8 cellular contexts compared by ENCODE assay signal in the genomic region with DNA sequence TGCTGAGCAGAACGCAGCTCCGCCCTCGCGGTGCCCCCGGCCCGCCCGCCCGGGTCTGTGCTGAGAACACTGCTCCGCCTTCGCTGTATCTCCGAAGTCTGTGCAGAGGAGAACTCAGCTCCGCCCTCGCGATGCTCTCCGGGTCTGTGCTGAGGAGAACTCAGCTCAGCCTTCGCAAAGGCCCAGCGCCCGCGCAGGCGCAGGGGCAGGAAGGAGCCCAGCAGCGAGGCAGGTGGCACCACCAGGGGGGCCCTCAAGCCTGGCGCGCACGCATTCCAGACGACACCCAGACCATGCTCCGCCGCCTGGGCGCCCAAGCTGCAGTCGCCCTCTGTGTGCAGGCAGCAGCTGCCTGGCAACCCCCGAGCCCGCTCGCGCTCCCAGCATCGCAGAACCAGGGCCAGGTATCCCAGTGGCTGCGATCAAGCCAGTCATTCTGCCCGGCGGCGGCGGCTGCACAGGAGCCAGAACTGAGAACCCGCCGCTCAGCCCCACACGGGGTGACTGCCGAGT.
DNase-seq lines count a peak whose midpoint lies in the region; ATAC-seq, FAIRE-seq and TF ChIP-seq lines count a peak whose summit lies in the region.
"Not testable (repeated sequence)": the region's sequence is repeated elsewhere in the genome, so short reads cannot be mapped to it uniquely, and the experiment has no call there.

No MANE protein-coding gene starts in this region.

- not testable (repeated sequence) for H3K4ac ChIP-seq in mesenchymal stem cell (ENCODE audit: low read depth in 1 of 2, low read length in 2 of 2)

- peak overlapping the region; percentile 79 for H3K4me2 ChIP-seq in A549
- H3K4me2 ChIP-seq in GM23338, result peak overlapping the region; percentile 77
- H3K4me2 ChIP-seq in mesenchymal stem cell (ENCODE audit: low read length, poor library complexity, severe bottlenecking), result peak overlapping the region; percentile 88

- peak overlapping the region; percentile 66 for H3K4me3 Mint-ChIP-seq in GM23338

- H2BK120ac ChIP-seq in mesenchymal stem cell (ENCODE audit: low read depth, low read length), result not testable (repeated sequence)

- ATAC-seq in A549 (peak; percentile 100), GM23338 (peak; percentile 96)
- ATAC-seq in gastrocnemius medialis, result not testable (repeated sequence)

- H3K79me2 ChIP-seq in GM23338 (replicated peaks; ENCODE audit: insufficient read depth), result not testable (repeated sequence)

- not testable (repeated sequence) for H3K14ac ChIP-seq in mesenchymal stem cell (ENCODE audit: low read length in 2 of 2)

- not testable (repeated sequence) for H3K9me3 ChIP-seq in A549; cardiac muscle cell (ENCODE audit: low read depth); mesenchymal stem cell (ENCODE audit: control insufficient read depth, low read length); gastrocnemius medialis

- H4K20me1 ChIP-seq in GM23338 (replicated peaks; ENCODE audit: insufficient read depth), result not testable (repeated sequence)

- not testable (repeated sequence) for H3K9ac ChIP-seq in mesenchymal stem cell (ENCODE audit: low read length)

- not testable (repeated sequence) for H3K27me3 Mint-ChIP-seq in GM23338 (ENCODE audit: insufficient read depth, low read depth, poor library complexity)

- not testable (repeated sequence) for H3K4me1 ChIP-seq in A549; GM23338 (ENCODE audit: insufficient read depth); cardiac muscle cell (ENCODE audit: low read depth); mesenchymal stem cell (ENCODE audit: control insufficient read depth, insufficient read depth, low read depth, low read length); gastrocnemius medialis

- not testable (repeated sequence) for H3K23ac ChIP-seq in mesenchymal stem cell (ENCODE audit: low read length in 2 of 2)

- not testable (repeated sequence) for H4K91ac ChIP-seq in mesenchymal stem cell (ENCODE audit: low read length)

- not testable (repeated sequence) for H3K36me3 Mint-ChIP-seq in GM23338 (ENCODE audit: low read depth)

- H2BK15ac ChIP-seq in mesenchymal stem cell (ENCODE audit: low read depth, poor library complexity, severe bottlenecking), result not testable (repeated sequence)

- TF ChIP-seq EP300 in A549 (IDR thresholded peaks at IDR 0.05), result not testable (repeated sequence)

- TF ChIP-seq CTCF in A549 (IDR thresholded peaks at IDR 0.05); GM23338 (conservative IDR thresholded peaks at IDR 0.05; ENCODE audit: low read depth in 2 of 2); cardiac muscle cell (IDR thresholded peaks at IDR 0.05; ENCODE audit: low read depth, low read length); gastrocnemius medialis (IDR thresholded peaks at IDR 0.05 in 4 of 5, conservative IDR thresholded peaks at IDR 0.05 in 1 of 5): not testable (repeated sequence)

- H3F3A ChIP-seq in GM23338 (replicated peaks; ENCODE audit: low read depth), result not testable (repeated sequence)

- DNase-seq in A549 (ENCODE audit: low read depth in 1 of 2, low spot score in 1 of 2) (peak; percentile 15 to 85), GM23338 (ENCODE audit: low spot score) (peak; percentile 62), NCI-H2081 treated with DMSO at 0.1 percent for 48 hours (lab: John Stamatoyannopoulos, UW) (peak; percentile 0), SK-MEL-5 (ENCODE audit: low read depth, low spot score) (peak; percentile 30), caudate nucleus (lab: John Stamatoyannopoulos, UW) (peak in 57 of 61 donors; percentile 10 to 88 (median 70)), cardiac muscle cell (ENCODE audit: low read depth in 1 of 2, low spot score in 1 of 2) (peak; percentile 18 to 72), mesenchymal stem cell (peak; percentile 58), gastrocnemius medialis (peak in 1 of 2 donors; percentile 27)

- peaks cover 37% of the 10 kb centered on the region for H3K27me3 ChIP-seq in GM23338 (ENCODE audit: insufficient read depth)
- H3K27me3 ChIP-seq in cardiac muscle cell; mesenchymal stem cell (ENCODE audit: control insufficient read depth in 1 of 2, insufficient read depth in 1 of 2, low read length in 2 of 2); gastrocnemius medialis: not testable (repeated sequence)

- H3K4me3 ChIP-seq in A549 (peak overlapping the region; percentile 62), GM23338 (peak overlapping the region; percentile 53), cardiac muscle cell (peak overlapping the region; percentile 18), mesenchymal stem cell (ENCODE audit: insufficient read depth in 1 of 2, low read depth in 1 of 2, low read length in 2 of 2) (peak overlapping the region; percentile 44 to 70), gastrocnemius medialis (peak overlapping the region; percentile 52 to 60 (median 56))

- H2BK12ac ChIP-seq in mesenchymal stem cell (ENCODE audit: low read length in 2 of 2), result not testable (repeated sequence)

- POLR2A ChIA-PET in A549 (lab: Yijun Ruan, JAX), result interaction anchor here (0.8 to 1.2 kb wide), 2 partner anchors 64 to 195 kb away, joined by 3 to 15 read pairs; a partner anchor contains a TSS

- not testable (repeated sequence) for H3K27ac Mint-ChIP-seq in GM23338

- not testable (repeated sequence) for H2AK5ac ChIP-seq in mesenchymal stem cell (ENCODE audit: low read length, severe bottlenecking)

- H3K4me1 Mint-ChIP-seq in GM23338, result not testable (repeated sequence)

- intact Hi-C loops in gastrocnemius medialis (cut with DNase I; ENCODE audit: low total_unique reads), result not testable (repeated sequence)

- not testable (repeated sequence) for TF ChIP-seq RAD21 in A549 (conservative IDR thresholded peaks at IDR 0.05 in 1 of 2, IDR thresholded peaks at IDR 0.05 in 1 of 2)

- not testable (repeated sequence) for H4K8ac ChIP-seq in mesenchymal stem cell (ENCODE audit: low read length)

- TF ChIP-seq POLR2A in A549 (IDR thresholded peaks at IDR 0.05; ENCODE audit: low read length), result peak; percentile 27; the same call in 1 of the 2 replicates
- not testable (repeated sequence) for TF ChIP-seq POLR2A in gastrocnemius medialis (IDR thresholded peaks at IDR 0.05)

- H3K27ac ChIP-seq in A549, result peak overlapping the region; percentile 91 to 93
- not testable (repeated sequence) for H3K27ac ChIP-seq in GM23338 (ENCODE audit: low read depth); cardiac muscle cell; mesenchymal stem cell (ENCODE audit: low read length, poor library complexity, severe bottlenecking); gastrocnemius medialis
- peak overlapping the region; percentile 44 for H3K27ac ChIP-seq in caudate nucleus (ENCODE audit: low read depth, low read length)

- in situ Hi-C loops in SK-MEL-5 (cut with HindIII; ENCODE audit: low pct_unique_long_range_greater_than_20kb, low sequenced_read_pairs); gastrocnemius medialis (cut with MboI; ENCODE audit: low sequenced_read_pairs in 4 of 4): not testable (repeated sequence)

- not testable (repeated sequence) for H3K9me3 Mint-ChIP-seq in GM23338

- 0% methylated on average over 11 of the region's 43 CpGs for WGBS in A549 (ENCODE audit: missing lambda C conversion rate)
- 0% methylated on average over 22 of the region's 43 CpGs for WGBS in mesenchymal stem cell

- H2BK5ac ChIP-seq in mesenchymal stem cell (ENCODE audit: low read depth, low read length, poor library complexity, severe bottlenecking), result not testable (repeated sequence)

- not testable (repeated sequence) for H3K36me3 ChIP-seq in GM23338 (ENCODE audit: insufficient read depth); cardiac muscle cell; mesenchymal stem cell (ENCODE audit: control insufficient read depth in 1 of 2, insufficient read depth in 2 of 2, low read depth in 1 of 2, low read length in 2 of 2); gastrocnemius medialis

- H3K79me1 ChIP-seq in mesenchymal stem cell (replicated peaks; ENCODE audit: low read length, poor library complexity, severe bottlenecking), result not testable (repeated sequence)

- H3K9me2 ChIP-seq in GM23338 (ENCODE audit: insufficient read depth), result not testable (repeated sequence)

- CTCF ChIA-PET in A549 (lab: Yijun Ruan, JAX), result interaction anchor here (0.6 to 0.7 kb wide), 2 partner anchors 96 to 1186 kb away, joined by 3 to 4 read pairs; no protein-coding TSS in a partner anchor

- FAIRE-seq in A549 (lab: Jason Lieb, UNC), result not testable (repeated sequence)

- H2AFZ ChIP-seq in GM23338, result not testable (repeated sequence)
- peak overlapping the region; percentile 42 for H2AFZ ChIP-seq in mesenchymal stem cell (ENCODE audit: low read depth, low read length)

- peak overlapping the region in 1 of 2 experiments; percentile 24 for H3K18ac ChIP-seq in mesenchymal stem cell (ENCODE audit: low read depth in 1 of 2, low read length in 2 of 2)

TF ChIP-seq in A549, 52 proteins besides CTCF, POLR2A, EP300 and RAD21 (continues in another document):
- peak in 1 of 2 experiments; percentile 41; a peak in 1 of 5 replicates for TF ChIP-seq JUN (IDR thresholded peaks at IDR 0.05)
- TF ChIP-seq, protein P1, sequence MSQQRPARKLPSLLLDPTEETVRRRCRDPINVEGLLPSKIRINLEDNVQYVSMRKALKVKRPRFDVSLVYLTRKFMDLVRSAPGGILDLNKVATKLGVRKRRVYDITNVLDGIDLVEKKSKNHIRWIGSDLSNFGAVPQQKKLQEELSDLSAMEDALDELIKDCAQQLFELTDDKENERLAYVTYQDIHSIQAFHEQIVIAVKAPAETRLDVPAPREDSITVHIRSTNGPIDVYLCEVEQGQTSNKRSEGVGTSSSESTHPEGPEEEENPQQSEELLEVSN (IDR thresholded peaks at IDR 0.05; ENCODE audit: borderline replicate concordance, low read depth), result peak; percentile 63; the same call in 1 of the 2 replicates

TF ChIP-seq in GM23338, 12 proteins besides CTCF, POLR2A, EP300 and RAD21:
- peak; percentile 56 for TF ChIP-seq POLR2AphosphoS5 (IDR thresholded peaks at IDR 0.05; ENCODE audit: low read depth)
